In genomic region chr20:37534401-37535157, GRCh38 we compare ENCODE assay signal across 8 cellular contexts. TPM values are rescaled to one million over a fixed set of nuclear protein-coding genes. Genes with fewer than 3 reads are reported as not detected.
DNase-seq lines count a peak whose midpoint lies in the region; ATAC-seq, FAIRE-seq and TF ChIP-seq lines count a peak whose summit lies in the region.

No MANE protein-coding gene starts in this region.

- ATAC-seq in HG02943 (IDR thresholded peaks at IDR 0.05; ENCODE audit: low read depth, unreplicated experiment), result peak; percentile 80
- ATAC-seq in SK-N-SH treated with all-trans-retinoic acid at 6 μM for 48 hours, result peak; percentile 95

- POLR2A ChIA-PET in A673 (lab: Charles Lee; ENCODE audit: low non-redundant PET), result no interaction called here

- no peak for TF ChIP-seq POLR2A in GM12892 (IDR thresholded peaks at IDR 0.05; ENCODE audit: low read depth, low read length)
- no peak for TF ChIP-seq POLR2A in spleen (IDR thresholded peaks at IDR 0.05)

- no peaks in the 10 kb centered on the region for H3K9me3 Mint-ChIP-seq in immature natural killer cell

- no peak overlapping the region for H3K4me3 Mint-ChIP-seq in immature natural killer cell

- H3K27ac Mint-ChIP-seq in immature natural killer cell, result no peak overlapping the region

- H3K36me3 ChIP-seq in A673 (ENCODE audit: insufficient read depth, low read length, poor library complexity, severe bottlenecking) (no peaks in the 10 kb centered on the region), spleen (no peaks in the 10 kb centered on the region)

- CTCF ChIA-PET in A673 (lab: Charles Lee), result interaction anchor here (0.6 kb wide), 2 partner anchors 279 to 339 kb away, joined by 5 to 9 read pairs; no protein-coding TSS in a partner anchor

- DNase-seq in A673 (ENCODE audit: low spot score) (peak; percentile 85), GM12892 (ENCODE audit: insufficient read length) (no peak), NCI-H146 treated with DMSO at 0.1 percent for 48 hours (lab: John Stamatoyannopoulos, UW; ENCODE audit: unreplicated experiment) (peak; percentile 73), brain pericyte (ENCODE audit: low read depth, low spot score) (peak; percentile 68), immature natural killer cell (peak; percentile 58 to 67 (median 64)), spleen (peak; percentile 50)

- no TSS peak for BruUV-seq in A673 (replicated peaks; lab: Mats Ljungman, UMichigan)

- H3K9me3 ChIP-seq in A673 (ENCODE audit: low read depth, low read length, poor library complexity, severe bottlenecking) (no peaks in the 10 kb centered on the region), spleen (no peaks in the 10 kb centered on the region)

- peaks cover 2 to 6% (median 5%) of the 10 kb centered on the region in 3 donors for H3K27me3 Mint-ChIP-seq in immature natural killer cell (ENCODE audit: low read depth in 3 of 3)

- peak; percentile 89 for FAIRE-seq in GM12892 (lab: Jason Lieb, UNC)

- H3K27ac ChIP-seq in A673 (ENCODE audit: low read depth, low read length, poor library complexity, severe bottlenecking), result no peak overlapping the region
- peak overlapping the region in 1 of 8 donors; percentile 18 for H3K27ac ChIP-seq in spleen

- peaks cover 2 to 5% of the 10 kb centered on the region in 2 donors for H3K4me1 Mint-ChIP-seq in immature natural killer cell

- H3K4me3 ChIP-seq in A673 (ENCODE audit: low read depth, low read length, poor library complexity, severe bottlenecking), result no peak overlapping the region
- no peak overlapping the region for H3K4me3 ChIP-seq in spleen

- no peaks in the 10 kb centered on the region for H3K36me3 Mint-ChIP-seq in immature natural killer cell

- intact Hi-C loops in A673 (cut with micrococcal nuclease; ENCODE audit: unreplicated experiment), result loop anchor here (1.0 to 2.0 kb wide), 2 partner anchors 265 to 332 kb away; no protein-coding TSS in a partner anchor
- intact Hi-C loops in spleen (cut with DNase I; ENCODE audit: low total_unique reads), result loop anchor here (5.0 kb wide), 2 partner anchors 152 to 267 kb away; no protein-coding TSS in a partner anchor

- H3K4me1 ChIP-seq in A673 (ENCODE audit: insufficient read depth, low read length, poor library complexity, severe bottlenecking), result no peaks in the 10 kb centered on the region
- H3K4me1 ChIP-seq in spleen, result peaks cover 0 to 13% (median 8%) of the 10 kb centered on the region in 6 donors

- WGBS in spleen, 5 donors, result 72 to 81% (median 73%) methylated on average over 6 of the region's 6 CpGs

- H3K27me3 ChIP-seq in A673 (replicated peaks; ENCODE audit: insufficient read depth, low read depth, low read length, poor library complexity), result no peaks in the 10 kb centered on the region
- no peaks in the 10 kb centered on the region for H3K27me3 ChIP-seq in spleen (replicated peaks in 1 of 7)

- TF ChIP-seq CTCF in A673 (conservative IDR thresholded peaks at IDR 0.05; ENCODE audit: low read depth, low read length) (peak; percentile 84), spleen (IDR thresholded peaks at IDR 0.05 in 8 of 11, conservative IDR thresholded peaks at IDR 0.05 in 3 of 11) (peak; percentile 80 to 97 (median 90))

TF ChIP-seq in SK-N-SH treated with all-trans-retinoic acid at 6 μM for 48 hours, 23 proteins besides CTCF, POLR2A, EP300 and RAD21:
- TF ChIP-seq PATZ1 (CRISPR knock-in tag; IDR thresholded peaks at IDR 0.05; ENCODE audit: borderline replicate concordance) (no peak), CREB5 (CRISPR knock-in tag; IDR thresholded peaks at IDR 0.05; ENCODE audit: low read depth) (no peak), ZFP30 (CRISPR knock-in tag; IDR thresholded peaks at IDR 0.05) (no peak), ARNTL (CRISPR knock-in tag; IDR thresholded peaks at IDR 0.05; ENCODE audit: borderline replicate concordance, low read depth) (no peak), SNAI2 (CRISPR knock-in tag; IDR thresholded peaks at IDR 0.05) (no peak)

RNA-seq across cellular contexts. Expression of gene BLCAP, which starts 6.9 kb away (rescaled TPM):
- 33.0 and 39.9 TPM in 2 replicates for total RNA-seq in A673 (2021)
- polyA plus RNA-seq in GM12892 (2012; ENCODE audit: missing spikeins), result 20.0 TPM
- 10 to 100 TPM; 56.1 to 64.9 (median 63.5) TPM for polyA plus RNA-seq in immature natural killer cell
- total RNA-seq in spleen, result 10 to 100 TPM; 62.5 to 94.7 (median 69.5) TPM
- 10 to 100 TPM; 56.8 to 70.9 (median 59.0) TPM for polyA plus RNA-seq in spleen

RNA-seq across cellular contexts. Expression of gene NNAT, which starts 13.5 kb away (rescaled TPM):
- total RNA-seq in A673 (2021), result not detected in 2 replicates
- 0.85 TPM for polyA plus RNA-seq in GM12892 (2012; ENCODE audit: missing spikeins)
- under 1 TPM in 1 of 3 donors, not detected in 2; 0.20 TPM for polyA plus RNA-seq in immature natural killer cell
- total RNA-seq in spleen, result under 1 TPM in 2 of 7 donors, not detected in 5; 0.20 to 0.29 TPM
- polyA plus RNA-seq in spleen, result under 1 TPM; 0.24 to 0.35 (median 0.29) TPM
